ENCODE assay signal across 8 cellular contexts in the genomic region with DNA sequence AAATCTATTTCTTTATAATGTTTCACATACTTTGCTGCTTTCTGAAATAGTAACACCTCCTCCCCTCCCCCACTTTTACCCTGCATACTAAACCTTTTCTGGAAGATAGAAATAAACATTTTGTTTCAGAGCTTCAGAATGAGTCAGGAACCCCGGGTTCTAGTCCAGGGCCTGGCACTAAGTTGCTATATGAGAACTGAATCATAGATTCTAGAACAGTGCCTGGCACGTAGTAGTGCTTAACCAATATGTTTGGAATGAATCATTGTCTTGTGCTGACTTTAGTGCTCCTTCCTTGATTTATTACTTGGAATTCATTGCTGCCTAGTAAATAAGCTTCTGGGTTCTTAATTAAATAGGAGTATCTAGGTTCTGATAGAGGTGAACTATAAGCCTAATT. TPM values are rescaled to one million over a fixed set of nuclear protein-coding genes. Genes with fewer than 3 reads are reported as not detected.
A peak's percentile ranks its signal among the peaks of the same experiment; 100 is the strongest.
DNase-seq lines count a peak whose midpoint lies in the region; ATAC-seq and TF ChIP-seq lines count a peak whose summit lies in the region.

No MANE protein-coding gene starts in this region.

- no peak overlapping the region for H3K4me3 ChIP-seq in CD4-positive, alpha-beta memory T cell (ENCODE audit: low read length in 2 of 2)
- H3K4me3 ChIP-seq in trophoblast cell (ENCODE audit: low read depth, low read length) = no peak overlapping the region

- H3K9me3 ChIP-seq in CD4-positive, alpha-beta memory T cell (ENCODE audit: control insufficient read depth in 1 of 2, low read length in 2 of 2) = no peaks in the 10 kb centered on the region
- H3K9me3 ChIP-seq in trophoblast cell (ENCODE audit: insufficient read depth, low read depth, low read length) = peaks cover 1% of the 10 kb centered on the region

- no peak overlapping the region for H4K12ac ChIP-seq in trophoblast cell (ENCODE audit: low read depth, low read length)

- POLR2A ChIA-PET in CD4-positive, alpha-beta memory T cell (lab: Charles Lee; ENCODE audit: partially characterized antibody) = interaction anchor here (0.7 kb wide), 1 partner anchor 207 kb away, joined by 3 read pairs; no protein-coding TSS in a partner anchor

- DNase-seq in CD4-positive, alpha-beta memory T cell = no peak
- DNase-seq in LoVo (ENCODE audit: low spot score) = peak; percentile 81
- peak in 1 of 2 donors; percentile 41 for DNase-seq in trophoblast cell
- DNase-seq in NCI-H345 treated with DMSO at 0.1 percent for 48 hours (lab: John Stamatoyannopoulos, UW; ENCODE audit: unreplicated experiment) = no peak
- no peak for DNase-seq in sciatic nerve (ENCODE audit: low spot score)
- DNase-seq in globus pallidus (ENCODE audit: low spot score) = no peak
- DNase-seq in GM10266 (ENCODE audit: extremely low spot score) = no peak

- H3K4me3 Mint-ChIP-seq in CD4-positive, alpha-beta memory T cell = peak overlapping the region in 7 of 8 donors; percentile 33 to 72 (median 65)
- no peak overlapping the region for H3K4me3 Mint-ChIP-seq in brain

- no peak overlapping the region for H4K91ac ChIP-seq in trophoblast cell (ENCODE audit: low read depth, low read length)

- ATAC-seq in sciatic nerve = no peak

- H2BK12ac ChIP-seq in trophoblast cell (ENCODE audit: low read length) = no peak overlapping the region

- H3K4me1 ChIP-seq in CD4-positive, alpha-beta memory T cell (ENCODE audit: insufficient read depth, low read length) = peaks cover 94% of the 10 kb centered on the region
- H3K4me1 ChIP-seq in trophoblast cell (ENCODE audit: control insufficient read depth in 1 of 2, insufficient read depth in 2 of 2, low read length in 2 of 2) = peaks cover 5 to 9% of the 10 kb centered on the region in 2 experiments

- WGBS in trophoblast cell (ENCODE audit: extremely low coverage, insufficient coverage, insufficient read length) = no CpG with 5 or more reads among the region's 2 CpGs

- no peak overlapping the region for H3K18ac ChIP-seq in trophoblast cell (ENCODE audit: low read length)

- peaks cover 70 to 90% (median 77%) of the 10 kb centered on the region in 4 donors for H3K4me1 Mint-ChIP-seq in CD4-positive, alpha-beta memory T cell
- H3K4me1 Mint-ChIP-seq in brain = peaks cover 87% of the 10 kb centered on the region

- H2AFZ ChIP-seq in trophoblast cell (ENCODE audit: insufficient read depth, low read length, poor library complexity) = no peak overlapping the region

- H3K27ac ChIP-seq in CD4-positive, alpha-beta memory T cell (ENCODE audit: low read depth, low read length) = no peak overlapping the region
- H3K27ac ChIP-seq in trophoblast cell (ENCODE audit: low read depth, low read length) = no peak overlapping the region

- peak overlapping the region; percentile 40 for H3K4ac ChIP-seq in trophoblast cell (ENCODE audit: low read depth, low read length)

- H3K27ac Mint-ChIP-seq in CD4-positive, alpha-beta memory T cell = peak overlapping the region in 5 of 7 donors; percentile 26 to 63 (median 37)
- H3K27ac Mint-ChIP-seq in brain = peak overlapping the region in 4 of 5 experiments; percentile 85 to 94 (median 88)

- peaks cover 7 to 9% of the 10 kb centered on the region in 2 donors for H3K36me3 Mint-ChIP-seq in CD4-positive, alpha-beta memory T cell
- peaks cover 9% of the 10 kb centered on the region for H3K36me3 Mint-ChIP-seq in brain

- CTCF ChIA-PET in CD4-positive, alpha-beta memory T cell (lab: Charles Lee; ENCODE audit: partially characterized antibody) = no interaction called here

- H3K79me1 ChIP-seq in trophoblast cell (ENCODE audit: low read length) = peaks cover 8% of the 10 kb centered on the region

- H3K23ac ChIP-seq in trophoblast cell (ENCODE audit: low read length) = no peak overlapping the region

- no peaks in the 10 kb centered on the region for H3K27me3 ChIP-seq in CD4-positive, alpha-beta memory T cell (ENCODE audit: insufficient read depth, low read length)
- no peaks in the 10 kb centered on the region for H3K27me3 ChIP-seq in trophoblast cell (ENCODE audit: insufficient read depth, low read length)

- no peak overlapping the region for H2AK5ac ChIP-seq in trophoblast cell (ENCODE audit: low read length)

- no peak overlapping the region for H3K9ac ChIP-seq in trophoblast cell (ENCODE audit: low read length)

- H3K79me2 ChIP-seq in trophoblast cell (ENCODE audit: control insufficient read depth, insufficient read depth, low read length, poor library complexity) = peaks cover 11% of the 10 kb centered on the region

- H3K36me3 ChIP-seq in CD4-positive, alpha-beta memory T cell (ENCODE audit: insufficient read depth, low read length) = no peaks in the 10 kb centered on the region
- peaks cover 0 to 3% of the 10 kb centered on the region in 2 experiments for H3K36me3 ChIP-seq in trophoblast cell (ENCODE audit: control insufficient read depth in 1 of 2, insufficient read depth in 2 of 2, low read length in 2 of 2)

- H2BK5ac ChIP-seq in trophoblast cell (ENCODE audit: low read depth, low read length, poor library complexity) = no peak overlapping the region

- intact Hi-C loops in CD4-positive, alpha-beta memory T cell (cut with micrococcal nuclease) = loop anchor here (2.0 kb wide), 2 partner anchors 13 to 19 kb away; no protein-coding TSS in a partner anchor
- intact Hi-C loops in sciatic nerve (cut with DNase I) = no loop called here

- no peaks in the 10 kb centered on the region for H3K9me3 Mint-ChIP-seq in CD4-positive, alpha-beta memory T cell
- H3K9me3 Mint-ChIP-seq in brain = peaks cover 0 to 3% (median 0%) of the 10 kb centered on the region in 5 experiments

- H3K14ac ChIP-seq in trophoblast cell (ENCODE audit: low read length) = no peak overlapping the region

- no peak overlapping the region for H4K8ac ChIP-seq in trophoblast cell (ENCODE audit: low read depth, low read length)

- no peak overlapping the region for H2BK120ac ChIP-seq in trophoblast cell (ENCODE audit: insufficient read depth, low read length, poor library complexity)

- TF ChIP-seq CTCF in brain (conservative IDR thresholded peaks at IDR 0.05) = no peak
- TF ChIP-seq CTCF in GM10266 (IDR thresholded peaks at IDR 0.05; ENCODE audit: control insufficient read depth, insufficient read depth, low read depth, missing control alignments) = no peak

- no peaks in the 10 kb centered on the region for H3K27me3 Mint-ChIP-seq in CD4-positive, alpha-beta memory T cell
- H3K27me3 Mint-ChIP-seq in brain = no peaks in the 10 kb centered on the region

- H3K4me2 ChIP-seq in trophoblast cell (ENCODE audit: low read length) = no peak overlapping the region

RNA-seq across cellular contexts. Expression of a gene that starts 18.4 kb away (rescaled TPM):
- total RNA-seq in CD4-positive, alpha-beta memory T cell = 100 to 1,000 TPM; 108 to 116 TPM
- 10 to 100 TPM; 27.0 to 28.9 TPM for polyA plus RNA-seq in CD4-positive, alpha-beta memory T cell
- 33.5 TPM for polyA plus RNA-seq in brain (ENCODE audit: insufficient read depth, low read depth, low replicate concordance)
- 59.5 and 60.1 TPM in 2 replicates for polyA plus RNA-seq in trophoblast cell (2013)
- 98.8 TPM for total RNA-seq in sciatic nerve

Comparison
In these comparisons a context has a peak if more than half of its experiments do, and no peak if none do; other contexts are left out.
1. H3K4me3 Mint-ChIP-seq: peak in CD4-positive, alpha-beta memory T cell (7 of 8); none in brain (0 of 5).